In genomic region chr17:62592305-62593099, GRCh38 we compare ENCODE assay signal across 14 cellular contexts. TPM values are rescaled to one million over a fixed set of nuclear protein-coding genes. Genes with fewer than 3 reads are reported as not detected.
DNase-seq lines count a peak whose midpoint lies in the region; ATAC-seq, FAIRE-seq and TF ChIP-seq lines count a peak whose summit lies in the region.
"Had no signal": no experiment of that assay in that cellular context is flagged by ENCODE, and none has a peak within 500 bp of the region (broad histone marks: within the 10 kb centered on the region; RNA-seq: fewer than 3 reads in every experiment).

No MANE protein-coding gene starts in this region.

- H3K27me3 Mint-ChIP-seq in activated naive CD8-positive, alpha-beta T cell = no peaks in the 10 kb centered on the region
- H3K27me3 Mint-ChIP-seq in activated naive CD8-positive, alpha-beta T cell treated with anti-CD3 and anti-CD28 coated beads for 36 hours = no peaks in the 10 kb centered on the region

- DNase-seq in activated naive CD8-positive, alpha-beta T cell treated with anti-CD3 and anti-CD28 coated beads for 36 hours = no peak
- DNase-seq in urothelium cell line (ENCODE audit: low spot score) = no peak
- DNase-seq in activated CD4-positive, alpha-beta T cell treated with anti-CD3 and anti-CD28 coated beads, Interleukin-2, amount 50 U/mL, for 4 hours = no peak
- DNase-seq in GM19240 (ENCODE audit: insufficient read length, low spot score) = no peak
- DNase-seq: COR-L47, H7, MG63, NCI-H2171, occipital lobe, SW 1271 had no signal

- H3K4me1 Mint-ChIP-seq in activated naive CD8-positive, alpha-beta T cell (ENCODE audit: low read depth) = no peaks in the 10 kb centered on the region
- no peaks in the 10 kb centered on the region for H3K4me1 Mint-ChIP-seq in activated naive CD8-positive, alpha-beta T cell treated with anti-CD3 and anti-CD28 coated beads for 36 hours

- H3K36me3 Mint-ChIP-seq in activated naive CD8-positive, alpha-beta T cell = peaks cover 15% of the 10 kb centered on the region
- peaks cover 31% of the 10 kb centered on the region for H3K36me3 Mint-ChIP-seq in activated naive CD8-positive, alpha-beta T cell treated with anti-CD3 and anti-CD28 coated beads for 36 hours

- no peak overlapping the region for H3K4me3 Mint-ChIP-seq in activated naive CD8-positive, alpha-beta T cell
- no peak overlapping the region for H3K4me3 Mint-ChIP-seq in activated naive CD8-positive, alpha-beta T cell treated with anti-CD3 and anti-CD28 coated beads for 36 hours

- H3K9me3 Mint-ChIP-seq in activated naive CD8-positive, alpha-beta T cell (ENCODE audit: low read depth) = no peaks in the 10 kb centered on the region
- no peaks in the 10 kb centered on the region for H3K9me3 Mint-ChIP-seq in activated naive CD8-positive, alpha-beta T cell treated with anti-CD3 and anti-CD28 coated beads for 36 hours

- FAIRE-seq in urothelium cell line (lab: Jason Lieb, UNC) = peak; percentile 75

- ATAC-seq in SK-N-SH treated with all-trans-retinoic acid at 6 μM for 48 hours (peak; percentile 69), esophagus mucosa (peak; percentile 43), HG02571 (IDR thresholded peaks at IDR 0.05; ENCODE audit: unreplicated experiment) (no peak)

- H3K27ac Mint-ChIP-seq in activated naive CD8-positive, alpha-beta T cell = peak overlapping the region; percentile 23
- H3K27ac Mint-ChIP-seq in activated naive CD8-positive, alpha-beta T cell treated with anti-CD3 and anti-CD28 coated beads for 36 hours = no peak overlapping the region

TF ChIP-seq in SK-N-SH treated with all-trans-retinoic acid at 6 μM for 48 hours, 23 proteins besides CTCF, POLR2A, EP300 and RAD21:
- no peak for TF ChIP-seq ESRRG (CRISPR knock-in tag; IDR thresholded peaks at IDR 0.05)
- no peak for TF ChIP-seq ZC3H10 (CRISPR knock-in tag; IDR thresholded peaks at IDR 0.05)
- no peak for TF ChIP-seq CREB5 (CRISPR knock-in tag; IDR thresholded peaks at IDR 0.05; ENCODE audit: low read depth)
- no peak for TF ChIP-seq ARNTL (CRISPR knock-in tag; IDR thresholded peaks at IDR 0.05; ENCODE audit: borderline replicate concordance, low read depth)
- no peak for TF ChIP-seq ZNF565 (CRISPR knock-in tag; conservative IDR thresholded peaks at IDR 0.05; ENCODE audit: low read depth)
- no peak for TF ChIP-seq POU6F1 (CRISPR knock-in tag; IDR thresholded peaks at IDR 0.05; ENCODE audit: borderline replicate concordance, low read depth)
- no peak for TF ChIP-seq BACH2 (CRISPR knock-in tag; IDR thresholded peaks at IDR 0.05; ENCODE audit: borderline replicate concordance)
- TF ChIP-seq PPARA (CRISPR knock-in tag; IDR thresholded peaks at IDR 0.05; ENCODE audit: borderline replicate concordance) = no peak
- no peak for TF ChIP-seq TSHZ2 (CRISPR knock-in tag; IDR thresholded peaks at IDR 0.05)
- TF ChIP-seq ISL1 (CRISPR knock-in tag; IDR thresholded peaks at IDR 0.05) = no peak
- no peak for TF ChIP-seq CSDC2 (CRISPR knock-in tag; IDR thresholded peaks at IDR 0.05)
- no peak for TF ChIP-seq ZNF8 (CRISPR knock-in tag; IDR thresholded peaks at IDR 0.05)
- TF ChIP-seq RARB (CRISPR knock-in tag; IDR thresholded peaks at IDR 0.05) = no peak
- no peak for TF ChIP-seq OSR1 (CRISPR knock-in tag; IDR thresholded peaks at IDR 0.05)
- no peak for TF ChIP-seq TOX (CRISPR knock-in tag; IDR thresholded peaks at IDR 0.05; ENCODE audit: borderline replicate concordance)
- no peak for TF ChIP-seq ZFP3 (CRISPR knock-in tag; IDR thresholded peaks at IDR 0.05)
- TF ChIP-seq ZFP30 (CRISPR knock-in tag; IDR thresholded peaks at IDR 0.05) = no peak
- no peak for TF ChIP-seq PATZ1 (CRISPR knock-in tag; IDR thresholded peaks at IDR 0.05; ENCODE audit: borderline replicate concordance)

RNA-seq across cellular contexts. Expression of gene MRC2, which starts 35.0 kb away (rescaled TPM):
- 1 to 10 TPM; 5.1 to 5.8 TPM for total RNA-seq in activated naive CD8-positive, alpha-beta T cell treated with anti-CD3 and anti-CD28 coated beads for 36 hours
- 34.0 TPM for total RNA-seq in esophagus mucosa
